12 cellular contexts compared by ENCODE assay signal in the genomic region with DNA sequence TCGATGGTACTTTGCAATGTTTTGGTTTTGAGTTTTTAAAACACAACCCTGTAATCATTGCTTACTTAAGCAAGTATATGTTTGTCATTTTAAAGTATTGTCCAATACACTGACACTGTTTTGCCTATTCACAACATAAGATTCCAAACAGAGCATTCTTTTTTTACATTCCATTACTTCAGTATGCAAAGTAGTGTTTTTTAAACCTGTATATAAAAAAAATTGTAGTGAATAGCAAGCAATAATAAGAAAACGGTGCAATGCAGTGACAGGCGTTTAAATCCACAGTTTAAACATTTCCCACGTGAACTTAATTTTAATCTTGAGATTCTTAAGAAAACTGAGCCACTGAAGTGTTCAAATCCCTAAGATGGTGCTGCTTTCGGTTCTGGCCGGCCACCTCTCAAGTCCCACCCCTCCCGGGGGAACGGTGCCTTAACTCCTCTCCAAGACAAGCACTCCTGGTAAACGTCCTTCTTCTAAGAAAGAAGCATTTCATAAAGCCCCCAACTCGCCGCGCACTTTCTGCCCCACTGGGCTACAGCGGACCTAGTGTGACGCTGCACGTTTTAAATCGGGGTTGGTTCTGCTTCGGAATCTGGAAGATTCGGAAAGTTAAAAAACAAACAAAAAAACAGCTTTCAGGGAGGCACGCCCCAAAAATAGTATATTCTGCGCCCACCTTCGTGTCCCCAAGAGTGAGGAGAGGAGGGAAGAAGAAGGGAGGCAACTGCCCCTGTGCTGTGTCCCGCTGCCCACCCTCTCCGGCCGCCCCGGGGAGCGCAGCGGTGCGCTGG. TPM values are rescaled to one million over a fixed set of nuclear protein-coding genes. Genes with fewer than 3 reads are reported as not detected.
A peak's percentile ranks its signal among the peaks of the same experiment; 100 is the strongest.
DNase-seq lines count a peak whose midpoint lies in the region; ATAC-seq and TF ChIP-seq lines count a peak whose summit lies in the region.
"Had no signal": no experiment of that assay in that cellular context is flagged by ENCODE, and none has a peak within 500 bp of the region (broad histone marks: within the 10 kb centered on the region; RNA-seq: fewer than 3 reads in every experiment).

No MANE protein-coding gene starts in this region.

- H3K4me3 ChIP-seq in right cardiac atrium (ENCODE audit: low read length) (peak overlapping the region; percentile 81), psoas muscle (peak overlapping the region; percentile 64)
- H3K4me3 ChIP-seq: GM12878 had no signal

- peaks cover 7% of the 10 kb centered on the region for H3K4me1 Mint-ChIP-seq in WTC11

- ATAC-seq in WTC11: peak; percentile 4; the same call in 1 of the 2 replicates
- peak; percentile 27 to 44 for ATAC-seq in right cardiac atrium
- ATAC-seq in psoas muscle: peak in 2 of 4 donors; percentile 21 to 26
- no peak for ATAC-seq in HG03439 (IDR thresholded peaks at IDR 0.05; ENCODE audit: unreplicated experiment)
- ATAC-seq: GM12878 had no signal

- H3K27me3 ChIP-seq in right cardiac atrium (ENCODE audit: control insufficient read depth, insufficient read depth): no peaks in the 10 kb centered on the region
- peaks cover 4 to 59% (median 17%) of the 10 kb centered on the region in 3 donors for H3K27me3 ChIP-seq in psoas muscle (ENCODE audit: insufficient read depth in 3 of 3, low read length in 2 of 3)

- WGBS in right cardiac atrium: 5% methylated on average over 28 of the region's 28 CpGs
- WGBS in psoas muscle, 3 donors: 7 to 10% (median 8%) methylated on average over 21 to 28 of the region's 28 CpGs

- H3K36me3 Mint-ChIP-seq in WTC11: no peaks in the 10 kb centered on the region

- no peak overlapping the region for H3K27ac Mint-ChIP-seq in WTC11

- CTCF ChIA-PET in WTC11 (lab: Charles Lee): no interaction called here

- H3K4me1 ChIP-seq in right cardiac atrium (ENCODE audit: control insufficient read depth, insufficient read depth, low read length) (no peaks in the 10 kb centered on the region), psoas muscle (no peaks in the 10 kb centered on the region)

- POLR2A ChIA-PET in WTC11 (lab: Charles Lee): no interaction called here

- H3K9me3 ChIP-seq in right cardiac atrium (ENCODE audit: control insufficient read depth, low read length): no peaks in the 10 kb centered on the region
- H3K9me3 ChIP-seq in psoas muscle: no peaks in the 10 kb centered on the region

- peak; percentile 10 for DNase-seq in GM03348 (ENCODE audit: low spot score)
- DNase-seq in WTC11 (ENCODE audit: low spot score): peak; percentile 26
- DNase-seq in right cardiac atrium: peak; percentile 62 to 86 (median 76)
- DNase-seq in psoas muscle: peak; percentile 21 to 59
- DNase-seq in HuH-7 (ENCODE audit: low spot score): no peak
- DNase-seq in NCI-H526 treated with DMSO at 0.1 percent for 48 hours (lab: John Stamatoyannopoulos, UW): no peak
- no peak for DNase-seq in GDM1 (lab: John Stamatoyannopoulos, UW)
- DNase-seq: activated CD4-positive, alpha-beta T cell treated with anti-CD3 and anti-CD28 coated beads, Interleukin-2, amount 50 U/mL, for 1 hour had no signal

- H3K4me3 Mint-ChIP-seq in WTC11: peak overlapping the region; percentile 81

- H3K27ac ChIP-seq in right cardiac atrium (ENCODE audit: low read length): peak overlapping the region; percentile 65
- peak overlapping the region; percentile 10 for H3K27ac ChIP-seq in psoas muscle
- H3K27ac ChIP-seq: KMS-11 had no signal

- intact Hi-C loops in right cardiac atrium (cut with DNase I): no loop called here
- intact Hi-C loops in psoas muscle (cut with DNase I): no loop called here

- H3K9me3 Mint-ChIP-seq in WTC11: no peaks in the 10 kb centered on the region

- no peaks in the 10 kb centered on the region for H3K36me3 ChIP-seq in psoas muscle (ENCODE audit: insufficient read depth in 1 of 2, low read depth in 1 of 2)

- peaks cover 86% of the 10 kb centered on the region for H3K27me3 Mint-ChIP-seq in WTC11 (ENCODE audit: low read depth)

- TF ChIP-seq CTCF in WTC11 (IDR thresholded peaks at IDR 0.05) (no peak), psoas muscle (IDR thresholded peaks at IDR 0.05) (no peak)

TF ChIP-seq in WTC11, 78 proteins besides CTCF, POLR2A, EP300 and RAD21:
- TF ChIP-seq CREM (CRISPR knock-in tag; IDR thresholded peaks at IDR 0.05): no peak
- TF ChIP-seq ZNF138 (CRISPR knock-in tag; conservative IDR thresholded peaks at IDR 0.05): no peak
- TF ChIP-seq, protein P1, sequence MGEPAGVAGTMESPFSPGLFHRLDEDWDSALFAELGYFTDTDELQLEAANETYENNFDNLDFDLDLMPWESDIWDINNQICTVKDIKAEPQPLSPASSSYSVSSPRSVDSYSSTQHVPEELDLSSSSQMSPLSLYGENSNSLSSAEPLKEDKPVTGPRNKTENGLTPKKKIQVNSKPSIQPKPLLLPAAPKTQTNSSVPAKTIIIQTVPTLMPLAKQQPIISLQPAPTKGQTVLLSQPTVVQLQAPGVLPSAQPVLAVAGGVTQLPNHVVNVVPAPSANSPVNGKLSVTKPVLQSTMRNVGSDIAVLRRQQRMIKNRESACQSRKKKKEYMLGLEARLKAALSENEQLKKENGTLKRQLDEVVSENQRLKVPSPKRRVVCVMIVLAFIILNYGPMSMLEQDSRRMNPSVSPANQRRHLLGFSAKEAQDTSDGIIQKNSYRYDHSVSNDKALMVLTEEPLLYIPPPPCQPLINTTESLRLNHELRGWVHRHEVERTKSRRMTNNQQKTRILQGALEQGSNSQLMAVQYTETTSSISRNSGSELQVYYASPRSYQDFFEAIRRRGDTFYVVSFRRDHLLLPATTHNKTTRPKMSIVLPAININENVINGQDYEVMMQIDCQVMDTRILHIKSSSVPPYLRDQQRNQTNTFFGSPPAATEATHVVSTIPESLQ (CRISPR knock-in tag; IDR thresholded peaks at IDR 0.05): no peak
- TF ChIP-seq ZNF416 (CRISPR knock-in tag; IDR thresholded peaks at IDR 0.05): no peak
- TF ChIP-seq SMAD4 (CRISPR knock-in tag; IDR thresholded peaks at IDR 0.05): no peak
- no peak for TF ChIP-seq ATF1 (CRISPR knock-in tag; IDR thresholded peaks at IDR 0.05)

RNA-seq across cellular contexts. Expression of a gene that starts 2.9 kb away (rescaled TPM):
- 0.05 to 0.20 TPM (median 0.11 TPM) in 3 replicates for total RNA-seq in WTC11 (2021)
- total RNA-seq in right cardiac atrium: 10 to 100 TPM in 1 of 4 donors, 1 to 10 TPM in 3; 7.2 to 10.1 (median 8.5) TPM
- polyA plus RNA-seq in right cardiac atrium: 2.1 TPM
- 1 to 10 TPM in 2 of 4 donors, under 1 TPM in 2; 0.23 to 2.4 (median 1.2) TPM for total RNA-seq in psoas muscle
- under 1 TPM; 0.01 to 0.25 (median 0.07) TPM for polyA plus RNA-seq in psoas muscle
- total RNA-seq: GM12878, lung microvascular endothelial cell had no signal

Comparison
In these comparisons a context has a peak if more than half of its experiments do, and no peak if none do; other contexts are left out.
1. DNase-seq: peak in GM03348 (single experiment), WTC11 (single experiment), right cardiac atrium (3 of 3) and psoas muscle (2 of 2); none in HuH-7 (single experiment), NCI-H526 treated with DMSO at 0.1 percent for 48 hours (single experiment) and GDM1 (single experiment).